Comparison of ENCODE assay signal across 8 cellular contexts in genomic region chr1:144412068-144412471, GRCh38. TPM values are rescaled to one million over a fixed set of nuclear protein-coding genes. Genes with fewer than 3 reads are reported as not detected.
DNase-seq lines count a peak whose midpoint lies in the region; ATAC-seq and TF ChIP-seq lines count a peak whose summit lies in the region.
"Not testable (repeated sequence)": the region's sequence is repeated elsewhere in the genome, so short reads cannot be mapped to it uniquely, and the experiment has no call there.

No MANE protein-coding gene starts in this region.

- 0% methylated on average over 10 to 16 of the region's 23 CpGs for WGBS in body of pancreas, 2 donors
- 0 to 3% methylated on average over 11 to 15 of the region's 23 CpGs for WGBS in upper lobe of left lung, 2 donors

- H3K4me3 ChIP-seq in body of pancreas: not testable (repeated sequence)
- peak overlapping the region in 3 of 4 donors; percentile 47 to 55 (median 53) for H3K4me3 ChIP-seq in upper lobe of left lung

- H3K36me3 ChIP-seq in body of pancreas (replicated peaks in 1 of 2; ENCODE audit: insufficient read depth in 1 of 2, low read depth in 2 of 2); upper lobe of left lung: not testable (repeated sequence)

- DNase-seq in NCI-H446 treated with DMSO at 0.1 percent for 48 hours (lab: John Stamatoyannopoulos, UW) (peak; percentile 82), body of pancreas (peak; percentile 80 to 88 (median 80)), hypothalamus (lab: John Stamatoyannopoulos, UW) (peak in 30 of 51 donors; percentile 5 to 73 (median 48)), sciatic nerve (ENCODE audit: low spot score) (peak; percentile 81), upper lobe of left lung (peak; percentile 82 to 87)
- DNase-seq in activated CD4-positive, CD25-positive, alpha-beta regulatory T cell (lab: John Stamatoyannopoulos, UW): peak in 3 of 4 experiments; percentile 40 to 57 (median 54)

- TF ChIP-seq POLR2A in body of pancreas (IDR thresholded peaks at IDR 0.05); upper lobe of left lung (IDR thresholded peaks at IDR 0.05): not testable (repeated sequence)

- not testable (repeated sequence) for H3K27me3 ChIP-seq in body of pancreas, upper lobe of left lung

- peak overlapping the region; percentile 25 to 80 (median 68) for H3K27ac ChIP-seq in body of pancreas
- H3K27ac ChIP-seq in upper lobe of left lung: peak overlapping the region; percentile 78 to 90 (median 82)

- H3K9me3 ChIP-seq in body of pancreas, upper lobe of left lung: not testable (repeated sequence)

- TF ChIP-seq CTCF in body of pancreas (IDR thresholded peaks at IDR 0.05); upper lobe of left lung (IDR thresholded peaks at IDR 0.05): not testable (repeated sequence)

- TF ChIP-seq EP300 in upper lobe of left lung (IDR thresholded peaks at IDR 0.05): not testable (repeated sequence)

- ATAC-seq in GM18907 (IDR thresholded peaks at IDR 0.05; ENCODE audit: unreplicated experiment): peak; percentile 81
- peak; percentile 56 for ATAC-seq in HG03175 (IDR thresholded peaks at IDR 0.05; ENCODE audit: unreplicated experiment)
- ATAC-seq in body of pancreas: peak; percentile 88
- ATAC-seq in sciatic nerve: peak; percentile 96
- peak; percentile 94 to 95 for ATAC-seq in upper lobe of left lung (ENCODE audit: low FRiP score in 2 of 2)

- intact Hi-C loops in body of pancreas (cut with DNase I); sciatic nerve (cut with DNase I): not testable (repeated sequence)

- not testable (repeated sequence) for H3K4me1 ChIP-seq in body of pancreas, upper lobe of left lung

RNA-seq across cellular contexts. Expression of gene PPIAL4E, which starts 38.6 kb away (rescaled TPM):
- total RNA-seq in body of pancreas (not detected), sciatic nerve (not detected), upper lobe of left lung (under 1 TPM in 1 of 6 donors, not detected in 5; 0.78 TPM)

RNA-seq across cellular contexts. Expression of gene NBPF15, which starts 49.4 kb away (rescaled TPM):
- total RNA-seq in body of pancreas (10 to 100 TPM; 19.4 to 30.9 TPM), sciatic nerve (50.8 TPM), upper lobe of left lung (10 to 100 TPM; 21.1 to 63.9 (median 34.4) TPM)
